In genomic region chr9:5445096-5445495, GRCh38 we compare ENCODE assay signal across 1 cellular context. TPM values are rescaled to one million over a fixed set of nuclear protein-coding genes. Genes with fewer than 3 reads are reported as not detected.
"Had no signal": no experiment of that assay in that cellular context is flagged by ENCODE, and none has a peak within 500 bp of the region (broad histone marks: within the 10 kb centered on the region; RNA-seq: fewer than 3 reads in every experiment).

No MANE protein-coding gene starts in this region.

RNA-seq across cellular contexts. Expression of gene CD274, which starts 5.2 kb away (rescaled TPM):
- total RNA-seq: H7 had no signal
